In genomic region chr9:35695801-35696420, GRCh38 we compare ENCODE assay signal across 9 cellular contexts. TPM values are rescaled to one million over a fixed set of nuclear protein-coding genes. Genes with fewer than 3 reads are reported as not detected.
DNase-seq lines count a peak whose midpoint lies in the region; ATAC-seq, FAIRE-seq and TF ChIP-seq lines count a peak whose summit lies in the region.
"Had no signal": no experiment of that assay in that cellular context is flagged by ENCODE, and none has a peak within 500 bp of the region (broad histone marks: within the 10 kb centered on the region; RNA-seq: fewer than 3 reads in every experiment).

No MANE protein-coding gene starts in this region.

- in situ Hi-C loops in Panc1 (cut with HindIII; ENCODE audit: low pct_unique_long_range_greater_than_20kb, low sequenced_read_pairs): no loop called here

- H3K27me3 ChIP-seq in Panc1 (ENCODE audit: control insufficient read depth, insufficient read depth, low read length) (no peaks in the 10 kb centered on the region), sigmoid colon (no peaks in the 10 kb centered on the region)

- H3K36me3 ChIP-seq in Panc1 (ENCODE audit: control insufficient read depth, insufficient read depth, low read length): 0 out of 2 replicates have a peak, but pooled peaks cover 10% of the 10 kb centered on the region
- peaks cover 37 to 55% (median 41%) of the 10 kb centered on the region in 4 donors for H3K36me3 ChIP-seq in sigmoid colon

- CTCF ChIA-PET in Panc1 (lab: Charles Lee): interaction anchor here (1.0 to 2.5 kb wide), 8 partner anchors 9 to 49 kb away, joined by 4 to 17 read pairs (median 7); partner anchors contain the start of genes ARHGEF39, CREB3 and TLN1

- TF ChIP-seq POLR2A in sigmoid colon (IDR thresholded peaks at IDR 0.05): no peak

- intact Hi-C loops in Panc1 (cut with micrococcal nuclease; ENCODE audit: unreplicated experiment) (no loop called here), sigmoid colon (cut with DNase I) (no loop called here), sciatic nerve (cut with DNase I) (no loop called here)

- peaks cover 10% of the 10 kb centered on the region for H3K4me1 ChIP-seq in Panc1 (ENCODE audit: control insufficient read depth, insufficient read depth, low read length)
- H3K4me1 ChIP-seq in sigmoid colon: peaks cover 0 to 54% (median 36%) of the 10 kb centered on the region in 4 donors

- WGBS in sigmoid colon, 2 donors: 49 to 83% methylated on average over 3 of the region's 3 CpGs

- FAIRE-seq in islet of Langerhans (lab: Jason Lieb, UNC): peak; percentile 47

- H3K9me3 ChIP-seq in Panc1 (ENCODE audit: control insufficient read depth, insufficient read depth, low read depth, low read length) (no peaks in the 10 kb centered on the region), sigmoid colon (no peaks in the 10 kb centered on the region)

- TF ChIP-seq EP300 in sigmoid colon (IDR thresholded peaks at IDR 0.05): no peak

- POLR2A ChIA-PET in Panc1 (lab: Charles Lee): interaction anchor here (0.8 to 0.9 kb wide), 2 partner anchors 37 to 39 kb away, joined by 3 read pairs; no protein-coding TSS in a partner anchor

- DNase-seq in Panc1 (ENCODE audit: low read depth, low spot score): no peak
- peak; percentile 52 for DNase-seq in sigmoid colon
- DNase-seq in NCI-H524 (lab: John Stamatoyannopoulos, UW): no peak
- no peak for DNase-seq in sciatic nerve (ENCODE audit: low spot score)
- no peak for DNase-seq in NOMO-1 treated with DMSO at 0.1 percent for 48 hours (lab: John Stamatoyannopoulos, UW; ENCODE audit: unreplicated experiment)
- no peak for DNase-seq in iPS-NIHi7 (ENCODE audit: extremely low spot score)
- DNase-seq: foreskin melanocyte had no signal

- BruUV-seq in Panc1 (replicated peaks; lab: Mats Ljungman, UMichigan): no TSS peak

- ATAC-seq in Panc1 (0 out of 2 replicates have a peak, but pooled peaks have one; percentile 2), sciatic nerve (no peak)

- TF ChIP-seq CTCF in 22Rv1 (IDR thresholded peaks at IDR 0.05) (no peak), Panc1 (IDR thresholded peaks at IDR 0.05) (no peak), sigmoid colon (IDR thresholded peaks at IDR 0.05) (no peak)

- H3K27ac ChIP-seq in 22Rv1: peak overlapping the region; percentile 26; the same call in 1 of the 2 replicates
- no peak overlapping the region for H3K27ac ChIP-seq in Panc1 (ENCODE audit: low read length)
- H3K27ac ChIP-seq in sigmoid colon: peak overlapping the region; percentile 95 to 100 (median 98)

- no peak overlapping the region for H3K4me3 ChIP-seq in Panc1 (ENCODE audit: low read depth in 2 of 2, low read length in 2 of 2)
- no peak overlapping the region for H3K4me3 ChIP-seq in sigmoid colon

RNA-seq across cellular contexts. Expression of gene TPM2, which starts 6.2 kb away (rescaled TPM):
- total RNA-seq in Panc1 (2021; ENCODE audit: unreplicated experiment) (544 TPM), sigmoid colon (1,000 to 10,000 TPM; 3,590 to 8,131 (median 6,107) TPM), sciatic nerve (165 TPM)
- 991 TPM for polyA plus RNA-seq in Panc1 (2012; ENCODE audit: insufficient read length)
- polyA plus RNA-seq in sigmoid colon: 100 to 1,000 TPM in 2 of 3 donors, 10 to 100 TPM in 1; 49.9 to 447 (median 334) TPM

RNA-seq across cellular contexts. Expression of gene CA9, which starts 22.2 kb away (rescaled TPM):
- total RNA-seq in Panc1 (2021; ENCODE audit: unreplicated experiment) (0.31 TPM), sigmoid colon (under 1 TPM in 2 of 4 donors, not detected in 2; 0.33 to 0.71 TPM), sciatic nerve (not detected)
- 1.1 TPM for polyA plus RNA-seq in Panc1 (2012; ENCODE audit: insufficient read length)
- 1 to 10 TPM in 1 of 3 donors, not detected in 2; 1.7 TPM for polyA plus RNA-seq in sigmoid colon

RNA-seq across cellular contexts. Expression of gene ARHGEF39, which starts 30.9 kb away (rescaled TPM):
- 34.0 TPM for total RNA-seq in Panc1 (2021; ENCODE audit: unreplicated experiment)
- 15.0 TPM for polyA plus RNA-seq in Panc1 (2012; ENCODE audit: insufficient read length)
- 1 to 10 TPM in 3 of 4 donors, under 1 TPM in 1; 0.99 to 3.3 (median 1.4) TPM for total RNA-seq in sigmoid colon
- polyA plus RNA-seq in sigmoid colon: 1 to 10 TPM in 2 of 3 donors, under 1 TPM in 1; 0.60 to 9.0 (median 1.6) TPM
- not detected for total RNA-seq in sciatic nerve

RNA-seq across cellular contexts. Expression of gene TLN1, which starts 36.1 kb away (rescaled TPM):
- total RNA-seq in Panc1 (2021; ENCODE audit: unreplicated experiment) (347 TPM), sigmoid colon (100 to 1,000 TPM; 354 to 609 (median 525) TPM), sciatic nerve (411 TPM)
- 353 TPM for polyA plus RNA-seq in Panc1 (2012; ENCODE audit: insufficient read length)
- polyA plus RNA-seq in sigmoid colon: 100 to 1,000 TPM in 1 of 3 donors, 10 to 100 TPM in 2; 45.0 to 143 (median 57.6) TPM

RNA-seq across cellular contexts. Expression of gene CREB3, which starts 36.6 kb away (rescaled TPM):
- total RNA-seq in Panc1 (2021; ENCODE audit: unreplicated experiment) (67.0 TPM), sigmoid colon (10 to 100 TPM; 65.9 to 82.7 (median 75.4) TPM), sciatic nerve (28.8 TPM)
- 63.6 TPM for polyA plus RNA-seq in Panc1 (2012; ENCODE audit: insufficient read length)
- 10 to 100 TPM; 31.0 to 39.0 (median 35.3) TPM for polyA plus RNA-seq in sigmoid colon
